ENCODE assay signal across 12 cellular contexts in genomic region chr7:140402178-140402835, GRCh38. TPM values are rescaled to one million over a fixed set of nuclear protein-coding genes. Genes with fewer than 3 reads are reported as not detected.
A peak's percentile ranks its signal among the peaks of the same experiment; 100 is the strongest.
DNase-seq lines count a peak whose midpoint lies in the region; ATAC-seq and TF ChIP-seq lines count a peak whose summit lies in the region.
"Had no signal": no experiment of that assay in that cellular context is flagged by ENCODE, and none has a peak within 500 bp of the region (broad histone marks: within the 10 kb centered on the region; RNA-seq: fewer than 3 reads in every experiment).

No MANE protein-coding gene starts in this region.

- H3K79me2 ChIP-seq in SK-N-SH (ENCODE audit: insufficient read depth): peaks cover 6% of the 10 kb centered on the region

- no peak overlapping the region for H3K9ac ChIP-seq in SK-N-SH

- H3K27me3 ChIP-seq in SK-N-SH (ENCODE audit: insufficient read depth) (peaks cover 23% of the 10 kb centered on the region), neutrophil (no peaks in the 10 kb centered on the region)

- no peak for TF ChIP-seq CTCF in SK-N-SH (IDR thresholded peaks at IDR 0.05)
- no peak for TF ChIP-seq CTCF in astrocyte of the cerebellum (IDR thresholded peaks at IDR 0.05; ENCODE audit: low read depth, low read length, missing control alignments)
- TF ChIP-seq CTCF in neutrophil (IDR thresholded peaks at IDR 0.05): no peak

- 54% methylated on average over 2 of the region's 2 CpGs for WGBS in SK-N-SH (ENCODE audit: low lambda C conversion rate)

- H3K9me3 ChIP-seq in SK-N-SH (no peaks in the 10 kb centered on the region), neutrophil (no peaks in the 10 kb centered on the region)

- TF ChIP-seq EP300 in SK-N-SH (IDR thresholded peaks at IDR 0.05; ENCODE audit: borderline replicate concordance in 1 of 2, low read depth in 1 of 2, low read length in 1 of 2): no peak

- in situ Hi-C loops in astrocyte of the cerebellum (cut with HindIII; ENCODE audit: low sequenced_read_pairs): no loop called here

- peaks cover 1% of the 10 kb centered on the region for H4K20me1 ChIP-seq in SK-N-SH (ENCODE audit: insufficient read depth)

- no peak overlapping the region for H3K27ac ChIP-seq in SK-N-SH (ENCODE audit: low read depth in 2 of 2, low read length in 1 of 2)
- peak overlapping the region; percentile 71 for H3K27ac ChIP-seq in neutrophil

- no peak for ATAC-seq in SK-N-SH treated with all-trans-retinoic acid at 6 μM for 48 hours
- ATAC-seq: stimulated activated naive B cell treated with anti-CD40 and anti-IgM and Interleukin-4, amounts not matched to agents 10 μg/mL and 1 μg/mL and 100 μg/mL, for 72 hours had no signal

- H3K4me3 ChIP-seq in SK-N-SH (ENCODE audit: low read depth in 2 of 2, low read length in 1 of 2): no peak overlapping the region
- no peak overlapping the region for H3K4me3 ChIP-seq in astrocyte of the cerebellum (ENCODE audit: low read depth, low read length)
- H3K4me3 ChIP-seq in neutrophil (ENCODE audit: low read depth in 1 of 2, low read length in 1 of 2): peak overlapping the region; percentile 16 to 33

- H3F3A ChIP-seq in SK-N-SH (replicated peaks; ENCODE audit: insufficient read depth): peaks cover 4% of the 10 kb centered on the region

- CTCF ChIA-PET in SK-N-SH (lab: Yijun Ruan, JAX): interaction anchor here (0.6 kb wide), 1 partner anchor 21 kb away, joined by 3 read pairs; no protein-coding TSS in a partner anchor

- H3K4me2 ChIP-seq in SK-N-SH: no peak overlapping the region

- no peaks in the 10 kb centered on the region for H3K36me3 ChIP-seq in SK-N-SH (replicated peaks in 1 of 2; ENCODE audit: control insufficient read depth in 1 of 2, insufficient read depth in 2 of 2, low read length in 1 of 2)
- peaks cover 4% of the 10 kb centered on the region for H3K36me3 ChIP-seq in neutrophil

- TF ChIP-seq RAD21 in SK-N-SH (IDR thresholded peaks at IDR 0.05; ENCODE audit: low read length): no peak

- no peak for DNase-seq in SK-N-SH
- peak; percentile 76 for DNase-seq in M059J (ENCODE audit: low read depth)
- DNase-seq in astrocyte of the cerebellum (ENCODE audit: low read depth): peak; percentile 49
- no peak for DNase-seq in DMS114 treated with DMSO at 0.1 percent for 48 hours (lab: John Stamatoyannopoulos, UW; ENCODE audit: unreplicated experiment)
- no peak for DNase-seq in COR-L47 (lab: John Stamatoyannopoulos, UW)
- DNase-seq in NCI-H1436 (lab: John Stamatoyannopoulos, UW): no peak
- DNase-seq: cortex of kidney; NCI-H2081; stimulated activated naive B cell treated with anti-CD40 and anti-IgM and Interleukin-4, amounts not matched to agents 10 μg/mL and 1 μg/mL and 100 μg/mL, for 72 hours had no signal

- no peak overlapping the region for H2AFZ ChIP-seq in SK-N-SH (ENCODE audit: low read depth)

- H3K9me2 ChIP-seq in SK-N-SH: no peaks in the 10 kb centered on the region

- POLR2A ChIA-PET in SK-N-SH (lab: Yijun Ruan, JAX): no interaction called here

- H3K4me1 ChIP-seq in SK-N-SH (ENCODE audit: control insufficient read depth in 1 of 2, insufficient read depth in 2 of 2, low read depth in 1 of 2, low read length in 1 of 2): no peaks in the 10 kb centered on the region; a peak in 1 of 4 replicates
- H3K4me1 ChIP-seq in neutrophil (ENCODE audit: control insufficient read depth in 1 of 2, insufficient read depth in 1 of 2, low read depth in 1 of 2, low read length in 1 of 2): peaks cover 62 to 70% of the 10 kb centered on the region in 2 experiments

TF ChIP-seq in SK-N-SH, 30 proteins besides CTCF, POLR2A, EP300 and RAD21:
- no peak for TF ChIP-seq CHD2 (IDR thresholded peaks at IDR 0.05; ENCODE audit: low read length, partially characterized antibody)
- TF ChIP-seq JUND (IDR thresholded peaks at IDR 0.05): no peak
- no peak for TF ChIP-seq USF2 (IDR thresholded peaks at IDR 0.05; ENCODE audit: borderline replicate concordance, low read depth, low read length)
- no peak for TF ChIP-seq RXRA (IDR thresholded peaks at IDR 0.05; ENCODE audit: borderline replicate concordance, low read depth)
- no peak for TF ChIP-seq MAX (IDR thresholded peaks at IDR 0.05; ENCODE audit: low read depth)
- TF ChIP-seq NFIC (IDR thresholded peaks at IDR 0.05; ENCODE audit: borderline replicate concordance): no peak
- TF ChIP-seq TCF12 (IDR thresholded peaks at IDR 0.05): peak; percentile 33; the same call in 1 of the 2 replicates
- TF ChIP-seq PBX3 (IDR thresholded peaks at IDR 0.05): no peak
TF ChIP-seq in SK-N-SH: peak in this region for 1.

TF ChIP-seq in SK-N-SH treated with all-trans-retinoic acid at 6 μM for 48 hours, 23 proteins besides CTCF, POLR2A, EP300 and RAD21:
- TF ChIP-seq POU6F1 (CRISPR knock-in tag; IDR thresholded peaks at IDR 0.05; ENCODE audit: borderline replicate concordance, low read depth) (no peak), ZNF70 (CRISPR knock-in tag; IDR thresholded peaks at IDR 0.05) (no peak)

RNA-seq across cellular contexts. Expression of gene RAB19, which starts 1.6 kb away (rescaled TPM):
- not detected in 2 replicates for polyA plus RNA-seq in SK-N-SH (2012; rRNA removed)
- polyA plus RNA-seq in SK-N-SH (2012; cell fraction: cytosol; rRNA removed): 0.04 TPM in 1 of 2 replicates, not detected in the other
- 0.13 TPM in 1 of 2 replicates, not detected in the other for polyA plus RNA-seq in SK-N-SH (2012; cell fraction: nucleus; rRNA removed)
- total RNA-seq in M059J (2014; rRNA removed; shearing (Covaris generic)): not detected in 2 replicates
- total RNA-seq: A673 had no signal

RNA-seq across cellular contexts. Expression of gene SLC37A3, which starts 4.0 kb away (rescaled TPM):
- 53.3 and 73.2 TPM in 2 replicates for polyA plus RNA-seq in SK-N-SH (2012; rRNA removed)
- polyA plus RNA-seq in SK-N-SH (2012; cell fraction: cytosol; rRNA removed): 43.8 and 46.5 TPM in 2 replicates
- polyA plus RNA-seq in SK-N-SH (2012; cell fraction: nucleus; rRNA removed): 102 and 188 TPM in 2 replicates
- 22.7 and 37.1 TPM in 2 replicates for total RNA-seq in M059J (2014; rRNA removed; shearing (Covaris generic))

Comparison
In these comparisons a context has a peak if more than half of its experiments do, and no peak if none do; other contexts are left out.
1. DNase-seq: peak in M059J (single experiment) and astrocyte of the cerebellum (single experiment); none in SK-N-SH (single experiment), DMS114 treated with DMSO at 0.1 percent for 48 hours (single experiment), COR-L47 (single experiment) and NCI-H1436 (single experiment).
2. H3K4me3 ChIP-seq: peak in neutrophil (2 of 2); none in SK-N-SH (0 of 2) and astrocyte of the cerebellum (single experiment).